In genomic region chr10:102394801-102395676, GRCh38 we compare ENCODE assay signal across 8 cellular contexts. TPM values are rescaled to one million over a fixed set of nuclear protein-coding genes. Genes with fewer than 3 reads are reported as not detected.
DNase-seq lines count a peak whose midpoint lies in the region; ATAC-seq and TF ChIP-seq lines count a peak whose summit lies in the region.

No MANE protein-coding gene starts in this region.

- no peaks in the 10 kb centered on the region for H3K79me2 ChIP-seq in neural progenitor cell (ENCODE audit: low read depth)

- peaks cover 19% of the 10 kb centered on the region for H3F3A ChIP-seq in neural progenitor cell (ENCODE audit: low read depth)

- no peak overlapping the region for H2AFZ ChIP-seq in neural progenitor cell (replicated peaks)

- peak; percentile 85 for DNase-seq in BE2C
- DNase-seq in GM19240 (ENCODE audit: insufficient read length, low spot score) = peak; percentile 85
- peak in 60 of 76 experiments; percentile 4 to 74 (median 54) for DNase-seq in HUDEP-2 (lab: John Stamatoyannopoulos, UW; ENCODE audit: unreplicated experiment in 76 of 76)
- DNase-seq in SJCRH30 = peak; percentile 91 to 95
- peak; percentile 89 for DNase-seq in activated gamma-delta T cell treated with anti-CD3 and anti-CD28 coated beads, Interleukin-2, amount 50 U/mL, for 16 hours (ENCODE audit: low read depth)
- DNase-seq in foreskin keratinocyte = peak; percentile 59 to 76
- peak; percentile 94 for DNase-seq in neural progenitor cell (ENCODE audit: low spot score)
- DNase-seq in stimulated activated naive CD8-positive, alpha-beta T cell treated with anti-CD3 and anti-CD28 coated beads, Interleukin-15, amount 100 ng/mL, for 72 hours = peak; percentile 90 to 93

- peaks cover 2% of the 10 kb centered on the region; the same call in 1 of the 2 replicates for H3K36me3 ChIP-seq in BE2C
- H3K36me3 ChIP-seq in SJCRH30 = no peaks in the 10 kb centered on the region
- no peaks in the 10 kb centered on the region for H3K36me3 ChIP-seq in neural progenitor cell

- H4K20me1 ChIP-seq in neural progenitor cell (ENCODE audit: low read depth) = peaks cover 3% of the 10 kb centered on the region

- H3K27ac ChIP-seq in SJCRH30 (peak overlapping the region; percentile 45), foreskin keratinocyte (peak overlapping the region; percentile 97), neural progenitor cell (no peak overlapping the region)

- H3K4me2 ChIP-seq in neural progenitor cell = peak overlapping the region; percentile 82

- no peaks in the 10 kb centered on the region for H3K27me3 ChIP-seq in BE2C
- no peaks in the 10 kb centered on the region for H3K27me3 ChIP-seq in SJCRH30
- H3K27me3 ChIP-seq in foreskin keratinocyte = no peaks in the 10 kb centered on the region
- H3K27me3 ChIP-seq in neural progenitor cell = peaks cover 66% of the 10 kb centered on the region

- no peaks in the 10 kb centered on the region for H3K9me3 Mint-ChIP-seq in neural progenitor cell
- no peaks in the 10 kb centered on the region for H3K9me3 Mint-ChIP-seq in stimulated activated naive CD8-positive, alpha-beta T cell treated with anti-CD3 and anti-CD28 coated beads, Interleukin-15, amount 100 ng/mL, for 72 hours

- H3K9me3 ChIP-seq in BE2C (no peaks in the 10 kb centered on the region), SJCRH30 (replicated peaks) (no peaks in the 10 kb centered on the region), neural progenitor cell (ENCODE audit: low read depth) (no peaks in the 10 kb centered on the region)

- H3K4me3 ChIP-seq in BE2C (ENCODE audit: low read depth, low read length) (peak overlapping the region; percentile 68), SJCRH30 (peak overlapping the region; percentile 83), neural progenitor cell (peak overlapping the region; percentile 67)

- TF ChIP-seq CTCF in BE2C (IDR thresholded peaks at IDR 0.05; ENCODE audit: low read depth, low read length) (no peak), foreskin keratinocyte (conservative IDR thresholded peaks at IDR 0.05) (no peak), neural progenitor cell (IDR thresholded peaks at IDR 0.05) (no peak)

- H3K27ac Mint-ChIP-seq in neural progenitor cell = no peak overlapping the region
- H3K27ac Mint-ChIP-seq in stimulated activated naive CD8-positive, alpha-beta T cell treated with anti-CD3 and anti-CD28 coated beads, Interleukin-15, amount 100 ng/mL, for 72 hours = peak overlapping the region; percentile 98 to 99

- H3K27me3 Mint-ChIP-seq in neural progenitor cell (ENCODE audit: insufficient read depth, low read depth) = peaks cover 27% of the 10 kb centered on the region
- no peaks in the 10 kb centered on the region for H3K27me3 Mint-ChIP-seq in stimulated activated naive CD8-positive, alpha-beta T cell treated with anti-CD3 and anti-CD28 coated beads, Interleukin-15, amount 100 ng/mL, for 72 hours

- no peaks in the 10 kb centered on the region for H3K4me1 ChIP-seq in BE2C
- H3K4me1 ChIP-seq in SJCRH30 = peaks cover 8% of the 10 kb centered on the region; the same call in 1 of the 2 replicates
- no peaks in the 10 kb centered on the region for H3K4me1 ChIP-seq in foreskin keratinocyte
- peaks cover 8% of the 10 kb centered on the region for H3K4me1 ChIP-seq in neural progenitor cell

- ATAC-seq in foreskin keratinocyte = peak; percentile 49
- peak; percentile 41 for ATAC-seq in stimulated activated naive CD8-positive, alpha-beta T cell treated with anti-CD3 and anti-CD28 coated beads, Interleukin-15, amount 100 ng/mL, for 72 hours

- H3K4me1 Mint-ChIP-seq in neural progenitor cell = peaks cover 34% of the 10 kb centered on the region
- H3K4me1 Mint-ChIP-seq in stimulated activated naive CD8-positive, alpha-beta T cell treated with anti-CD3 and anti-CD28 coated beads, Interleukin-15, amount 100 ng/mL, for 72 hours = peaks cover 66% of the 10 kb centered on the region

- H3K9ac ChIP-seq in neural progenitor cell = no peak overlapping the region

- H3K36me3 Mint-ChIP-seq in neural progenitor cell = no peaks in the 10 kb centered on the region

- H3K4me3 Mint-ChIP-seq in neural progenitor cell = peak overlapping the region; percentile 89
- peak overlapping the region; percentile 86 to 96 for H3K4me3 Mint-ChIP-seq in stimulated activated naive CD8-positive, alpha-beta T cell treated with anti-CD3 and anti-CD28 coated beads, Interleukin-15, amount 100 ng/mL, for 72 hours

RNA-seq across cellular contexts. Expression of gene NFKB2, which starts 0.5 kb away (rescaled TPM):
- 13.1 TPM for polyA plus RNA-seq in BE2C (2012; ENCODE audit: insufficient read depth, insufficient read length, low read depth)
- total RNA-seq in SJCRH30 (2014; rRNA removed; shearing (Covaris generic)) = 25.3 and 25.6 TPM in 2 replicates
- total RNA-seq in foreskin keratinocyte = 35.5 and 40.2 TPM in 2 replicates
- 33.3 and 34.9 TPM in 2 replicates for polyA plus RNA-seq in foreskin keratinocyte
- total RNA-seq in neural progenitor cell (ENCODE audit: low replicate concordance) = 4.0 and 14.9 TPM in 2 replicates

RNA-seq across cellular contexts. Expression of gene PSD, which starts 23.5 kb away (rescaled TPM):
- polyA plus RNA-seq in BE2C (2012; ENCODE audit: insufficient read depth, insufficient read length, low read depth) = 177 TPM
- total RNA-seq in SJCRH30 (2014; rRNA removed; shearing (Covaris generic)) = 0.18 and 0.26 TPM in 2 replicates
- 0.14 and 0.24 TPM in 2 replicates for total RNA-seq in foreskin keratinocyte
- 0.09 and 0.15 TPM in 2 replicates for polyA plus RNA-seq in foreskin keratinocyte
- 0.09 and 2.8 TPM in 2 replicates for total RNA-seq in neural progenitor cell (ENCODE audit: low replicate concordance)

RNA-seq across cellular contexts. Expression of gene FBXL15, which starts 25.6 kb away (rescaled TPM):
- 164 TPM for polyA plus RNA-seq in BE2C (2012; ENCODE audit: insufficient read depth, insufficient read length, low read depth)
- 5.8 and 6.1 TPM in 2 replicates for total RNA-seq in SJCRH30 (2014; rRNA removed; shearing (Covaris generic))
- total RNA-seq in foreskin keratinocyte = 5.5 and 5.9 TPM in 2 replicates
- 7.6 and 8.5 TPM in 2 replicates for polyA plus RNA-seq in foreskin keratinocyte
- 4.4 and 12.2 TPM in 2 replicates for total RNA-seq in neural progenitor cell (ENCODE audit: low replicate concordance)

RNA-seq across cellular contexts. Expression of gene CUEDC2, which starts 37.3 kb away (rescaled TPM):
- 128 TPM for polyA plus RNA-seq in BE2C (2012; ENCODE audit: insufficient read depth, insufficient read length, low read depth)
- 94.8 and 101 TPM in 2 replicates for total RNA-seq in SJCRH30 (2014; rRNA removed; shearing (Covaris generic))
- 55.1 and 61.7 TPM in 2 replicates for total RNA-seq in foreskin keratinocyte
- 106 and 109 TPM in 2 replicates for polyA plus RNA-seq in foreskin keratinocyte
- total RNA-seq in neural progenitor cell (ENCODE audit: low replicate concordance) = 64.0 and 97.4 TPM in 2 replicates

RNA-seq across cellular contexts. Expression of gene C10orf95, which starts 56.3 kb away (rescaled TPM):
- 1.0 TPM for polyA plus RNA-seq in BE2C (2012; ENCODE audit: insufficient read depth, insufficient read length, low read depth)
- total RNA-seq in SJCRH30 (2014; rRNA removed; shearing (Covaris generic)) = 0.08 and 0.15 TPM in 2 replicates
- 0.48 and 0.49 TPM in 2 replicates for total RNA-seq in foreskin keratinocyte
- polyA plus RNA-seq in foreskin keratinocyte = 0.67 and 0.78 TPM in 2 replicates
- not detected in 2 replicates for total RNA-seq in neural progenitor cell (ENCODE audit: low replicate concordance)
